Comparison of ENCODE assay signal across 9 cellular contexts in the genomic region with DNA sequence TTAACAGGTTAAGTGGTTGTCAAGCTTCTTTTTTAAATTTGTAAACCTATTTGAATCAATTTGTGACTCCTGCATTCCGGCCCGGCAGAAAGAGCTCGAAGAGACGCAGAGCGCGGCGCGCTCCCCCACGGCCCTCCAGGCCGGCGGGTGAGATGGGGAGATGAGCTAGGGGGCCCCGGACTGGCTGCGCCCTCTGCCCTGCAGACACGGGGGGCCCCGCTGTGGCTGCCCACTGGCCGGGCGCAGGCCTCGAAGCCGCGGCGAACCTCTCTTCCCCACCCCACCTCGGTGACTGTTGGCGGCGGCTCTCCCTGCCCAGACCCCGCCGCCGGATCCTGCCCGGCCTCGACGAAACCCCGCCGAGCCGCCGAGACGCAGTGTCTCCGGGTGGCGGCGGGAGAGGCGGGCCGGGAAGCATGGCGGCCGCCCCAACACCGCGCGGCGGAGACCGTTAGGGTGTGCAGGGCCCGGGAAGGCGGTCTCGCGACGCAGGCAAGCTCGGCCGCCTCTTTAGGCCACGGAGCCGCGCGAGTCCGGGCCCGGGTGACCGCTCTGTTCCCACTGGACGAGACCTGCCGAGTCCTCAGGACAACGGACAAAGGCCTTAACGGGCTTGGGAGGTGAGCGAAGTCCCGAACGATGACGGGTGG. TPM values are rescaled to one million over a fixed set of nuclear protein-coding genes. Genes with fewer than 3 reads are reported as not detected.
DNase-seq lines count a peak whose midpoint lies in the region; ATAC-seq, FAIRE-seq and TF ChIP-seq lines count a peak whose summit lies in the region.
"Had no signal": no experiment of that assay in that cellular context is flagged by ENCODE, and none has a peak within 500 bp of the region (broad histone marks: within the 10 kb centered on the region; RNA-seq: fewer than 3 reads in every experiment).

No MANE protein-coding gene starts in this region.

- peaks cover 20% of the 10 kb centered on the region for H3K27me3 Mint-ChIP-seq in activated CD8-positive, alpha-beta T cell treated with anti-CD3 and anti-CD28 coated beads, Interleukin-2, amount 10 ng/mL, durations not matched to agents 7 days and 5 days (ENCODE audit: low read depth)

- POLR2A ChIA-PET in activated CD8-positive, alpha-beta T cell treated with anti-CD3 and anti-CD28 coated beads, Interleukin-2, amount 10 ng/mL, durations not matched to agents 7 days and 5 days (lab: Charles Lee), result interaction anchor here (0.8 to 1.6 kb wide), 2 partner anchors 9 to 14 kb away, joined by 3 to 4 read pairs; no protein-coding TSS in a partner anchor

- peak overlapping the region; percentile 26 for H3K4me3 Mint-ChIP-seq in activated CD8-positive, alpha-beta T cell treated with anti-CD3 and anti-CD28 coated beads, Interleukin-2, amount 10 ng/mL, durations not matched to agents 7 days and 5 days

- H3K9me3 ChIP-seq in prostate gland, result no peaks in the 10 kb centered on the region

- H3K27ac ChIP-seq in prostate gland, result peak overlapping the region; percentile 5 to 10
- H3K27ac ChIP-seq: cardiac muscle cell had no signal

- intact Hi-C loops in prostate gland (cut with DNase I), result no loop called here

- peak; percentile 85 for ATAC-seq in activated CD8-positive, alpha-beta T cell treated with anti-CD3 and anti-CD28 coated beads, Interleukin-2, amount 10 ng/mL, durations not matched to agents 7 days and 5 days
- ATAC-seq in HG02970 (IDR thresholded peaks at IDR 0.05; ENCODE audit: low FRiP score, unreplicated experiment), result no peak

- peaks cover 32% of the 10 kb centered on the region for H3K36me3 Mint-ChIP-seq in activated CD8-positive, alpha-beta T cell treated with anti-CD3 and anti-CD28 coated beads, Interleukin-2, amount 10 ng/mL, durations not matched to agents 7 days and 5 days (ENCODE audit: low read depth)

- H3K4me3 ChIP-seq in fibroblast of villous mesenchyme (ENCODE audit: low read depth, low read length) (peak overlapping the region; percentile 25), prostate gland (peak overlapping the region in 1 of 2 donors; percentile 15)
- H3K4me3 ChIP-seq: cardiac muscle cell had no signal

- no peaks in the 10 kb centered on the region for H3K9me3 Mint-ChIP-seq in activated CD8-positive, alpha-beta T cell treated with anti-CD3 and anti-CD28 coated beads, Interleukin-2, amount 10 ng/mL, durations not matched to agents 7 days and 5 days (ENCODE audit: insufficient read depth)

- CTCF ChIA-PET in activated CD8-positive, alpha-beta T cell treated with anti-CD3 and anti-CD28 coated beads, Interleukin-2, amount 10 ng/mL, durations not matched to agents 7 days and 5 days (lab: Charles Lee), result interaction anchor here (0.8 to 1.5 kb wide), 6 partner anchors 21 to 120 kb away, joined by 3 to 4 read pairs (median 3); no protein-coding TSS in a partner anchor

- WGBS in prostate gland, result 35% methylated on average over 69 of the region's 69 CpGs

- H3K36me3 ChIP-seq in prostate gland, result no peaks in the 10 kb centered on the region

- H3K4me1 ChIP-seq in prostate gland (replicated peaks), result no peaks in the 10 kb centered on the region

- H3K4me1 Mint-ChIP-seq in activated CD8-positive, alpha-beta T cell treated with anti-CD3 and anti-CD28 coated beads, Interleukin-2, amount 10 ng/mL, durations not matched to agents 7 days and 5 days (ENCODE audit: low read depth), result peaks cover 10% of the 10 kb centered on the region

- peak overlapping the region; percentile 36 for H3K27ac Mint-ChIP-seq in activated CD8-positive, alpha-beta T cell treated with anti-CD3 and anti-CD28 coated beads, Interleukin-2, amount 10 ng/mL, durations not matched to agents 7 days and 5 days

- TF ChIP-seq POLR2A in prostate gland (IDR thresholded peaks at IDR 0.05), result no peak

- H3K27me3 ChIP-seq in prostate gland (replicated peaks; ENCODE audit: insufficient read depth), result no peaks in the 10 kb centered on the region
- H3K27me3 ChIP-seq: cardiac muscle cell had no signal

- TF ChIP-seq CTCF in fibroblast of villous mesenchyme (IDR thresholded peaks at IDR 0.05; ENCODE audit: insufficient read depth, low read depth, low read length) (no peak), prostate gland (IDR thresholded peaks at IDR 0.05) (no peak)

- DNase-seq in GM19239 (ENCODE audit: insufficient read length, low spot score) (peak; percentile 23), fibroblast of villous mesenchyme (ENCODE audit: low read depth) (no peak), prostate gland (ENCODE audit: low spot score) (no peak), NCI-H1930 (lab: John Stamatoyannopoulos, UW) (no peak), activated gamma-delta T cell treated with Interleukin-2 at 50 U/mL for 16 hours (no peak)
- DNase-seq in activated CD8-positive, alpha-beta T cell treated with anti-CD3 and anti-CD28 coated beads, Interleukin-2, amount 10 ng/mL, durations not matched to agents 7 days and 5 days, result no peak
- DNase-seq in activated CD4-positive, alpha-beta T cell treated with anti-CD3 and anti-CD28 coated beads, Interleukin-2, amount 50 U/mL, for 48 hours, result no peak

- FAIRE-seq in GM19239 (lab: Jason Lieb, UNC), result no peak

RNA-seq across cellular contexts. Expression of a gene that starts 24.1 kb away (rescaled TPM):
- total RNA-seq in activated CD8-positive, alpha-beta T cell treated with anti-CD3 and anti-CD28 coated beads, Interleukin-2, amount 10 ng/mL, durations not matched to agents 7 days and 5 days, result 10 to 100 TPM; 38.2 to 39.7 TPM
- total RNA-seq in fibroblast of villous mesenchyme (18.0 and 34.5 TPM in 2 replicates), prostate gland (10 to 100 TPM; 36.6 to 62.9 TPM)

RNA-seq across cellular contexts. Expression of a gene that starts 40.6 kb away (rescaled TPM):
- total RNA-seq in activated CD8-positive, alpha-beta T cell treated with anti-CD3 and anti-CD28 coated beads, Interleukin-2, amount 10 ng/mL, durations not matched to agents 7 days and 5 days, result under 1 TPM; 0.21 to 0.29 TPM
- total RNA-seq in fibroblast of villous mesenchyme (60.9 and 93.7 TPM in 2 replicates), prostate gland (10 to 100 TPM in 1 of 2 donors, 1 to 10 TPM in 1; 10.0 to 49.9 TPM)

Comparison
In these comparisons a context has a peak if more than half of its experiments do, and no peak if none do; other contexts are left out.
1. RNA of a gene that starts 40.6 kb away (total RNA-seq): 60.9 to 93.7 TPM in fibroblast of villous mesenchyme and 10.0 to 49.9 TPM in prostate gland; 0.21 to 0.29 TPM in activated CD8-positive, alpha-beta T cell treated with anti-CD3 and anti-CD28 coated beads, Interleukin-2, amount 10 ng/mL, durations not matched to agents 7 days and 5 days; every median in the first group is over 4 times any median in the second.